In genomic region chr17:82249896-82250581, GRCh38 we compare ENCODE assay signal across 13 cellular contexts.
"Had no signal": no experiment of that assay in that cellular context is flagged by ENCODE, and none has a peak within 500 bp of the region (broad histone marks: within the 10 kb centered on the region; RNA-seq: fewer than 3 reads in every experiment).

No MANE protein-coding gene starts in this region.

- H3K27me3 Mint-ChIP-seq: activated B cell treated with CpG ODN at 0.5 μM for 24 hours; activated T-helper 17 cell treated with anti-CD3 and anti-CD28 coated beads, Interleukin-2, amount 50 U/mL, for 72 hours had no signal

- H3K27ac ChIP-seq: hepatocyte, psoas muscle had no signal

- H3K27me3 ChIP-seq: hepatocyte, spleen, stomach had no signal

- H3K9me3 ChIP-seq: psoas muscle, spleen, stomach had no signal

- H3K27ac Mint-ChIP-seq: activated B cell treated with CpG ODN at 0.5 μM for 24 hours; activated naive CD4-positive, alpha-beta T cell treated with anti-CD3 and anti-CD28 coated beads for 36 hours had no signal

- DNase-seq: activated B cell treated with CpG ODN at 0.5 μM for 24 hours; activated CD4-positive, alpha-beta T cell treated with anti-CD3 and anti-CD28 coated beads for 48 hours; activated CD8-positive, alpha-beta memory T cell treated with anti-CD3 and anti-CD28 coated beads for 24 hours; activated naive CD4-positive, alpha-beta T cell treated with anti-CD3 and anti-CD28 coated beads for 36 hours; islet precursor cell; mesendoderm; spleen; stomach; SW 1271 had no signal

- H3K9me3 Mint-ChIP-seq: activated B cell treated with CpG ODN at 0.5 μM for 24 hours; activated naive CD4-positive, alpha-beta T cell treated with anti-CD3 and anti-CD28 coated beads for 36 hours; activated T-helper 17 cell treated with anti-CD3 and anti-CD28 coated beads, Interleukin-2, amount 50 U/mL, for 72 hours had no signal

- H3K4me3 Mint-ChIP-seq: activated B cell treated with CpG ODN at 0.5 μM for 24 hours; activated naive CD4-positive, alpha-beta T cell treated with anti-CD3 and anti-CD28 coated beads for 36 hours; activated T-helper 17 cell treated with anti-CD3 and anti-CD28 coated beads, Interleukin-2, amount 50 U/mL, for 72 hours had no signal

- H3K4me3 ChIP-seq: hepatocyte, psoas muscle, spleen, stomach had no signal

- ATAC-seq: activated T-helper 17 cell treated with anti-CD3 and anti-CD28 coated beads, Interleukin-2, amount 50 U/mL, for 72 hours; psoas muscle; sciatic nerve had no signal
